ENCODE assay signal across 1 cellular context in the genomic region with DNA sequence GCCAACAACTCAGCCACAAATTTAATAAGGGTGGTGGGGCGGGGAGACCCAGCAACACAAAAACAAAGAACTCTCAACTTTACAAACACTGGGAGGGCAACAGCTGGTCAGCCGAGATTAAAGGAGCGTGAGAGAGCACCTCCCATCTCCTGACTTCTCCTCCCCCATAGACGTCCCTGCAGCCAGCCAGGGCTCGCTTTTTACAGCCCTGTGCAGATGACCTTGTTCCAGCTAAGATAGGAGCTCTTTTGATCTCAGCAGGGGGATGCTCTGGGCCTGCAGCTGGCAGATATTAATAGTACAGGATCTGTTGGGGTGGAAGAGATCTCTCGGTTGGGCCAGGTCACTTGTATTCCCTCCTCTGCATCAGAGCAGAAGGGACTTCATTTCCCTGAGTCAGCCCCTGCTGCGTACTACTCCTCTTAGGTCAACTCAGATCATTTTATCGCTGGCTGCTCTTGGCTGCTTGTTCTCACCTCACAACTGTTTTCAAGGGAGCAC.
TF ChIP-seq lines count a peak whose summit lies in the region.

No MANE protein-coding gene starts in this region.

TF ChIP-seq in HepG2, 621 proteins besides CTCF, POLR2A, EP300 and RAD21 (continued from another document and continues in another):
- TF ChIP-seq, protein P1, sequence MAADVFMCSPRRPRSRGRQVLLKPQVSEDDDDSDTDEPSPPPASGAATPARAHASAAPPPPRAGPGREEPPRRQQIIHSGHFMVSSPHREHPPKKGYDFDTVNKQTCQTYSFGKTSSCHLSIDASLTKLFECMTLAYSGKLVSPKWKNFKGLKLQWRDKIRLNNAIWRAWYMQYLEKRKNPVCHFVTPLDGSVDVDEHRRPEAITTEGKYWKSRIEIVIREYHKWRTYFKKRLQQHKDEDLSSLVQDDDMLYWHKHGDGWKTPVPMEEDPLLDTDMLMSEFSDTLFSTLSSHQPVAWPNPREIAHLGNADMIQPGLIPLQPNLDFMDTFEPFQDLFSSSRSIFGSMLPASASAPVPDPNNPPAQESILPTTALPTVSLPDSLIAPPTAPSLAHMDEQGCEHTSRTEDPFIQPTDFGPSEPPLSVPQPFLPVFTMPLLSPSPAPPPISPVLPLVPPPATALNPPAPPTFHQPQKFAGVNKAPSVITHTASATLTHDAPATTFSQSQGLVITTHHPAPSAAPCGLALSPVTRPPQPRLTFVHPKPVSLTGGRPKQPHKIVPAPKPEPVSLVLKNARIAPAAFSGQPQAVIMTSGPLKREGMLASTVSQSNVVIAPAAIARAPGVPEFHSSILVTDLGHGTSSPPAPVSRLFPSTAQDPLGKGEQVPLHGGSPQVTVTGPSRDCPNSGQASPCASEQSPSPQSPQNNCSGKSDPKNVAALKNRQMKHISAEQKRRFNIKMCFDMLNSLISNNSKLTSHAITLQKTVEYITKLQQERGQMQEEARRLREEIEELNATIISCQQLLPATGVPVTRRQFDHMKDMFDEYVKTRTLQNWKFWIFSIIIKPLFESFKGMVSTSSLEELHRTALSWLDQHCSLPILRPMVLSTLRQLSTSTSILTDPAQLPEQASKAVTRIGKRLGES (CRISPR knock-in tag; IDR thresholded peaks at IDR 0.05; ENCODE audit: borderline replicate concordance), result no peak
- no peak for TF ChIP-seq POGK (CRISPR knock-in tag; conservative IDR thresholded peaks at IDR 0.05)
- TF ChIP-seq DRAP1 (CRISPR knock-in tag; IDR thresholded peaks at IDR 0.05), result no peak
- TF ChIP-seq PITX1 (CRISPR knock-in tag; IDR thresholded peaks at IDR 0.05), result peak; percentile 97
- TF ChIP-seq SKIL (CRISPR knock-in tag; IDR thresholded peaks at IDR 0.05; ENCODE audit: borderline replicate concordance), result peak; percentile 61; the same call in 1 of the 2 replicates
- TF ChIP-seq, protein P2, sequence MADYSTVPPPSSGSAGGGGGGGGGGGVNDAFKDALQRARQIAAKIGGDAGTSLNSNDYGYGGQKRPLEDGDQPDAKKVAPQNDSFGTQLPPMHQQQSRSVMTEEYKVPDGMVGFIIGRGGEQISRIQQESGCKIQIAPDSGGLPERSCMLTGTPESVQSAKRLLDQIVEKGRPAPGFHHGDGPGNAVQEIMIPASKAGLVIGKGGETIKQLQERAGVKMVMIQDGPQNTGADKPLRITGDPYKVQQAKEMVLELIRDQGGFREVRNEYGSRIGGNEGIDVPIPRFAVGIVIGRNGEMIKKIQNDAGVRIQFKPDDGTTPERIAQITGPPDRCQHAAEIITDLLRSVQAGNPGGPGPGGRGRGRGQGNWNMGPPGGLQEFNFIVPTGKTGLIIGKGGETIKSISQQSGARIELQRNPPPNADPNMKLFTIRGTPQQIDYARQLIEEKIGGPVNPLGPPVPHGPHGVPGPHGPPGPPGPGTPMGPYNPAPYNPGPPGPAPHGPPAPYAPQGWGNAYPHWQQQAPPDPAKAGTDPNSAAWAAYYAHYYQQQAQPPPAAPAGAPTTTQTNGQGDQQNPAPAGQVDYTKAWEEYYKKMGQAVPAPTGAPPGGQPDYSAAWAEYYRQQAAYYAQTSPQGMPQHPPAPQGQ (CRISPR knock-in tag; IDR thresholded peaks at IDR 0.05; ENCODE audit: borderline replicate concordance), result no peak
- TF ChIP-seq KLF11 (CRISPR knock-in tag; IDR thresholded peaks at IDR 0.05), result no peak
- TF ChIP-seq, protein P3, sequence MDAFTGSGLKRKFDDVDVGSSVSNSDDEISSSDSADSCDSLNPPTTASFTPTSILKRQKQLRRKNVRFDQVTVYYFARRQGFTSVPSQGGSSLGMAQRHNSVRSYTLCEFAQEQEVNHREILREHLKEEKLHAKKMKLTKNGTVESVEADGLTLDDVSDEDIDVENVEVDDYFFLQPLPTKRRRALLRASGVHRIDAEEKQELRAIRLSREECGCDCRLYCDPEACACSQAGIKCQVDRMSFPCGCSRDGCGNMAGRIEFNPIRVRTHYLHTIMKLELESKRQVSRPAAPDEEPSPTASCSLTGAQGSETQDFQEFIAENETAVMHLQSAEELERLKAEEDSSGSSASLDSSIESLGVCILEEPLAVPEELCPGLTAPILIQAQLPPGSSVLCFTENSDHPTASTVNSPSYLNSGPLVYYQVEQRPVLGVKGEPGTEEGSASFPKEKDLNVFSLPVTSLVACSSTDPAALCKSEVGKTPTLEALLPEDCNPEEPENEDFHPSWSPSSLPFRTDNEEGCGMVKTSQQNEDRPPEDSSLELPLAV (CRISPR knock-in tag; conservative IDR thresholded peaks at IDR 0.05; ENCODE audit: low read depth), result no peak
- TF ChIP-seq ARNT2 (CRISPR knock-in tag; IDR thresholded peaks at IDR 0.05; ENCODE audit: low read depth), result no peak
- no peak for TF ChIP-seq ZNF790 (CRISPR knock-in tag; IDR thresholded peaks at IDR 0.05; ENCODE audit: borderline replicate concordance)
- TF ChIP-seq ZNF317 (CRISPR knock-in tag; IDR thresholded peaks at IDR 0.05), result 0 out of 2 replicates have a peak, but pooled peaks have one; percentile 15
- TF ChIP-seq ZNF256 (CRISPR knock-in tag; conservative IDR thresholded peaks at IDR 0.05), result no peak
- no peak for TF ChIP-seq ZNF343 (CRISPR knock-in tag; IDR thresholded peaks at IDR 0.05)
- TF ChIP-seq, protein P4, sequence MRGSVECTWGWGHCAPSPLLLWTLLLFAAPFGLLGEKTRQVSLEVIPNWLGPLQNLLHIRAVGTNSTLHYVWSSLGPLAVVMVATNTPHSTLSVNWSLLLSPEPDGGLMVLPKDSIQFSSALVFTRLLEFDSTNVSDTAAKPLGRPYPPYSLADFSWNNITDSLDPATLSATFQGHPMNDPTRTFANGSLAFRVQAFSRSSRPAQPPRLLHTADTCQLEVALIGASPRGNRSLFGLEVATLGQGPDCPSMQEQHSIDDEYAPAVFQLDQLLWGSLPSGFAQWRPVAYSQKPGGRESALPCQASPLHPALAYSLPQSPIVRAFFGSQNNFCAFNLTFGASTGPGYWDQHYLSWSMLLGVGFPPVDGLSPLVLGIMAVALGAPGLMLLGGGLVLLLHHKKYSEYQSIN (CRISPR knock-in tag; IDR thresholded peaks at IDR 0.05; ENCODE audit: borderline replicate concordance), result no peak
- no peak for TF ChIP-seq ZNF207 (IDR thresholded peaks at IDR 0.05; ENCODE audit: borderline replicate concordance)
- TF ChIP-seq KDM5A (IDR thresholded peaks at IDR 0.05; ENCODE audit: borderline replicate concordance, low read length), result no peak
- TF ChIP-seq ZNF143 (CRISPR knock-in tag; IDR thresholded peaks at IDR 0.05), result no peak
- no peak for TF ChIP-seq ZNF335 (CRISPR knock-in tag; IDR thresholded peaks at IDR 0.05)
- no peak for TF ChIP-seq SSRP1 (CRISPR knock-in tag; IDR thresholded peaks at IDR 0.05)
- TF ChIP-seq, protein P5, sequence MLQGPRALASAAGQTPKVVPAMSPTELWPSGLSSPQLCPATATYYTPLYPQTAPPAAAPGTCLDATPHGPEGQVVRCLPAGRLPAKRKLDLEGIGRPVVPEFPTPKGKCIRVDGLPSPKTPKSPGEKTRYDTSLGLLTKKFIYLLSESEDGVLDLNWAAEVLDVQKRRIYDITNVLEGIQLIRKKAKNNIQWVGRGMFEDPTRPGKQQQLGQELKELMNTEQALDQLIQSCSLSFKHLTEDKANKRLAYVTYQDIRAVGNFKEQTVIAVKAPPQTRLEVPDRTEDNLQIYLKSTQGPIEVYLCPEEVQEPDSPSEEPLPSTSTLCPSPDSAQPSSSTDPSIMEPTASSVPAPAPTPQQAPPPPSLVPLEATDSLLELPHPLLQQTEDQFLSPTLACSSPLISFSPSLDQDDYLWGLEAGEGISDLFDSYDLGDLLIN (CRISPR knock-in tag; IDR thresholded peaks at IDR 0.05; ENCODE audit: borderline replicate concordance), result no peak
- no peak for TF ChIP-seq MYPOP (CRISPR knock-in tag; IDR thresholded peaks at IDR 0.05)
- no peak for TF ChIP-seq CAMTA2 (CRISPR knock-in tag; IDR thresholded peaks at IDR 0.05; ENCODE audit: borderline replicate concordance)
- peak; percentile 94 for TF ChIP-seq TCF7L2 (IDR thresholded peaks at IDR 0.05; ENCODE audit: low read depth, low read length)
- TF ChIP-seq, protein P6, sequence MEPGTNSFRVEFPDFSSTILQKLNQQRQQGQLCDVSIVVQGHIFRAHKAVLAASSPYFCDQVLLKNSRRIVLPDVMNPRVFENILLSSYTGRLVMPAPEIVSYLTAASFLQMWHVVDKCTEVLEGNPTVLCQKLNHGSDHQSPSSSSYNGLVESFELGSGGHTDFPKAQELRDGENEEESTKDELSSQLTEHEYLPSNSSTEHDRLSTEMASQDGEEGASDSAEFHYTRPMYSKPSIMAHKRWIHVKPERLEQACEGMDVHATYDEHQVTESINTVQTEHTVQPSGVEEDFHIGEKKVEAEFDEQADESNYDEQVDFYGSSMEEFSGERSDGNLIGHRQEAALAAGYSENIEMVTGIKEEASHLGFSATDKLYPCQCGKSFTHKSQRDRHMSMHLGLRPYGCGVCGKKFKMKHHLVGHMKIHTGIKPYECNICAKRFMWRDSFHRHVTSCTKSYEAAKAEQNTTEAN (CRISPR knock-in tag; conservative IDR thresholded peaks at IDR 0.05), result no peak
- TF ChIP-seq, protein P7, sequence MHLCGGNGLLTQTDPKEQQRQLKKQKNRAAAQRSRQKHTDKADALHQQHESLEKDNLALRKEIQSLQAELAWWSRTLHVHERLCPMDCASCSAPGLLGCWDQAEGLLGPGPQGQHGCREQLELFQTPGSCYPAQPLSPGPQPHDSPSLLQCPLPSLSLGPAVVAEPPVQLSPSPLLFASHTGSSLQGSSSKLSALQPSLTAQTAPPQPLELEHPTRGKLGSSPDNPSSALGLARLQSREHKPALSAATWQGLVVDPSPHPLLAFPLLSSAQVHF (CRISPR knock-in tag; IDR thresholded peaks at IDR 0.05), result no peak
- TF ChIP-seq, protein P8, sequence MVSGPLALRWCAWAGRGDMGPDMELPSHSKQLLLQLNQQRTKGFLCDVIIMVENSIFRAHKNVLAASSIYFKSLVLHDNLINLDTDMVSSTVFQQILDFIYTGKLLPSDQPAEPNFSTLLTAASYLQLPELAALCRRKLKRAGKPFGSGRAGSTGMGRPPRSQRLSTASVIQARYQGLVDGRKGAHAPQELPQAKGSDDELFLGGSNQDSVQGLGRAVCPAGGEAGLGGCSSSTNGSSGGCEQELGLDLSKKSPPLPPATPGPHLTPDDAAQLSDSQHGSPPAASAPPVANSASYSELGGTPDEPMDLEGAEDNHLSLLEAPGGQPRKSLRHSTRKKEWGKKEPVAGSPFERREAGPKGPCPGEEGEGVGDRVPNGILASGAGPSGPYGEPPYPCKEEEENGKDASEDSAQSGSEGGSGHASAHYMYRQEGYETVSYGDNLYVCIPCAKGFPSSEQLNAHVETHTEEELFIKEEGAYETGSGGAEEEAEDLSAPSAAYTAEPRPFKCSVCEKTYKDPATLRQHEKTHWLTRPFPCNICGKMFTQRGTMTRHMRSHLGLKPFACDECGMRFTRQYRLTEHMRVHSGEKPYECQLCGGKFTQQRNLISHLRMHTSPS (CRISPR knock-in tag; IDR thresholded peaks at IDR 0.05; ENCODE audit: low read depth), result peak; percentile 17; the same call in 1 of the 2 replicates
- TF ChIP-seq, protein P9, sequence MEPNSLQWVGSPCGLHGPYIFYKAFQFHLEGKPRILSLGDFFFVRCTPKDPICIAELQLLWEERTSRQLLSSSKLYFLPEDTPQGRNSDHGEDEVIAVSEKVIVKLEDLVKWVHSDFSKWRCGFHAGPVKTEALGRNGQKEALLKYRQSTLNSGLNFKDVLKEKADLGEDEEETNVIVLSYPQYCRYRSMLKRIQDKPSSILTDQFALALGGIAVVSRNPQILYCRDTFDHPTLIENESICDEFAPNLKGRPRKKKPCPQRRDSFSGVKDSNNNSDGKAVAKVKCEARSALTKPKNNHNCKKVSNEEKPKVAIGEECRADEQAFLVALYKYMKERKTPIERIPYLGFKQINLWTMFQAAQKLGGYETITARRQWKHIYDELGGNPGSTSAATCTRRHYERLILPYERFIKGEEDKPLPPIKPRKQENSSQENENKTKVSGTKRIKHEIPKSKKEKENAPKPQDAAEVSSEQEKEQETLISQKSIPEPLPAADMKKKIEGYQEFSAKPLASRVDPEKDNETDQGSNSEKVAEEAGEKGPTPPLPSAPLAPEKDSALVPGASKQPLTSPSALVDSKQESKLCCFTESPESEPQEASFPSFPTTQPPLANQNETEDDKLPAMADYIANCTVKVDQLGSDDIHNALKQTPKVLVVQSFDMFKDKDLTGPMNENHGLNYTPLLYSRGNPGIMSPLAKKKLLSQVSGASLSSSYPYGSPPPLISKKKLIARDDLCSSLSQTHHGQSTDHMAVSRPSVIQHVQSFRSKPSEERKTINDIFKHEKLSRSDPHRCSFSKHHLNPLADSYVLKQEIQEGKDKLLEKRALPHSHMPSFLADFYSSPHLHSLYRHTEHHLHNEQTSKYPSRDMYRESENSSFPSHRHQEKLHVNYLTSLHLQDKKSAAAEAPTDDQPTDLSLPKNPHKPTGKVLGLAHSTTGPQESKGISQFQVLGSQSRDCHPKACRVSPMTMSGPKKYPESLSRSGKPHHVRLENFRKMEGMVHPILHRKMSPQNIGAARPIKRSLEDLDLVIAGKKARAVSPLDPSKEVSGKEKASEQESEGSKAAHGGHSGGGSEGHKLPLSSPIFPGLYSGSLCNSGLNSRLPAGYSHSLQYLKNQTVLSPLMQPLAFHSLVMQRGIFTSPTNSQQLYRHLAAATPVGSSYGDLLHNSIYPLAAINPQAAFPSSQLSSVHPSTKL (CRISPR knock-in tag; IDR thresholded peaks at IDR 0.05), result peak; percentile 90
